24 cellular contexts compared by ENCODE assay signal in genomic region chr7:145020454-145020853, GRCh38.
"Had no signal": no experiment of that assay in that cellular context is flagged by ENCODE, and none has a peak within 500 bp of the region (broad histone marks: within the 10 kb centered on the region; RNA-seq: fewer than 3 reads in every experiment).

No MANE protein-coding gene starts in this region.

- ATAC-seq: stimulated activated effector memory CD8-positive, alpha-beta T cell treated with anti-CD3 and anti-CD28 coated beads, Interleukin-12 subunit alpha, Interleukin-12 subunit beta, amount 100 ng/mL, for 72 hours; stimulated activated memory B cell treated with anti-CD40 and anti-IgM and Interleukin-4, amounts not matched to agents 10 μg/mL and 1 μg/mL and 100 μg/mL, for 72 hours; stimulated activated naive B cell treated with anti-CD40 and anti-IgM and Interleukin-4, amounts not matched to agents 10 μg/mL and 1 μg/mL and 100 μg/mL, for 72 hours; stimulated activated naive CD8-positive, alpha-beta T cell treated with anti-CD3 and anti-CD28 coated beads, Interleukin-15, amount 100 ng/mL, for 72 hours; stimulated activated naive CD8-positive, alpha-beta T cell treated with anti-CD3 and anti-CD28 coated beads, Interleukin-15, Interleukin-2, amounts not matched to agents 100 U/mL and 50 U/mL, for 24 hours; upper lobe of right lung had no signal

- H3K27ac Mint-ChIP-seq: stimulated activated effector memory CD8-positive, alpha-beta T cell treated with anti-CD3 and anti-CD28 coated beads, Interleukin-12 subunit alpha, Interleukin-12 subunit beta, amount 100 ng/mL, for 72 hours; stimulated activated memory B cell treated with anti-CD40 and anti-IgM and Interleukin-4, amounts not matched to agents 10 μg/mL and 1 μg/mL and 100 μg/mL, for 72 hours; stimulated activated naive B cell treated with anti-CD40 and anti-IgM and Interleukin-4, amounts not matched to agents 10 μg/mL and 1 μg/mL and 100 μg/mL, for 72 hours; stimulated activated naive CD8-positive, alpha-beta T cell treated with anti-CD3 and anti-CD28 coated beads, Interleukin-15, amount 100 ng/mL, for 72 hours; stimulated activated naive CD8-positive, alpha-beta T cell treated with anti-CD3 and anti-CD28 coated beads, Interleukin-15, Interleukin-2, amounts not matched to agents 100 ng/mL and 50 ng/mL, for 24 hours; type B pancreatic cell had no signal

- H3K27me3 Mint-ChIP-seq: stimulated activated naive CD8-positive, alpha-beta T cell treated with anti-CD3 and anti-CD28 coated beads, Interleukin-15, amount 100 ng/mL, for 72 hours; stimulated activated naive CD8-positive, alpha-beta T cell treated with anti-CD3 and anti-CD28 coated beads, Interleukin-15, Interleukin-2, amounts not matched to agents 100 ng/mL and 50 ng/mL, for 24 hours; type B pancreatic cell had no signal

- H3K4me1 Mint-ChIP-seq: stimulated activated effector memory CD8-positive, alpha-beta T cell treated with anti-CD3 and anti-CD28 coated beads, Interleukin-12 subunit alpha, Interleukin-12 subunit beta, amount 100 ng/mL, for 72 hours; stimulated activated memory B cell treated with anti-CD40 and anti-IgM and Interleukin-4, amounts not matched to agents 10 μg/mL and 1 μg/mL and 100 μg/mL, for 72 hours; stimulated activated naive B cell treated with anti-CD40 and anti-IgM and Interleukin-4, amounts not matched to agents 10 μg/mL and 1 μg/mL and 100 μg/mL, for 72 hours; stimulated activated naive CD8-positive, alpha-beta T cell treated with anti-CD3 and anti-CD28 coated beads, Interleukin-15, amount 100 ng/mL, for 72 hours had no signal

- DNase-seq: stimulated activated CD4-positive, alpha-beta T cell treated with anti-CD3 and anti-CD28 coated beads, Interleukin-2, amount 100 ng/mL, for 48 hours; stimulated activated CD4-positive, alpha-beta T cell treated with anti-CD3 and anti-CD28 coated beads, Interleukin-4, amount 100 ng/mL, for 1 hour; stimulated activated CD4-positive, alpha-beta T cell treated with anti-CD3 and anti-CD28 coated beads, Interleukin-4, amount 100 ng/mL, for 24 hours; stimulated activated CD4-positive, alpha-beta T cell treated with anti-CD3 and anti-CD28 coated beads, Interleukin-4, amount 100 ng/mL, for 4 hours; stimulated activated CD8-positive, alpha-beta memory T cell treated with anti-CD3 and anti-CD28 coated beads, Interleukin-4, amount 100 ng/mL, for 48 hours; stimulated activated naive B cell treated with anti-CD40 and anti-IgM and Interleukin-4, amounts not matched to agents 10 μg/mL and 1 μg/mL and 100 μg/mL, for 72 hours; stimulated activated naive CD4-positive, alpha-beta T cell; stimulated activated naive CD4-positive, alpha-beta T cell treated with Interleukin-2 at 50 U/mL for 16 hours; stimulated activated naive CD8-positive, alpha-beta T cell treated with anti-CD3 and anti-CD28 coated beads, Interleukin-15, amount 100 ng/mL, for 72 hours; stimulated activated naive CD8-positive, alpha-beta T cell treated with anti-CD3 and anti-CD28 coated beads, Interleukin-15, Interleukin-2, amounts not matched to agents 100 U/mL and 50 U/mL, for 24 hours; stomach; substantia nigra; testis; thyroid gland; tibial artery; transverse colon; trophoblast cell; upper lobe of left lung; upper lobe of right lung; uterus had no signal

- H3K4me3 Mint-ChIP-seq: stimulated activated effector memory CD8-positive, alpha-beta T cell treated with anti-CD3 and anti-CD28 coated beads, Interleukin-12 subunit alpha, Interleukin-12 subunit beta, amount 100 ng/mL, for 72 hours; stimulated activated memory B cell treated with anti-CD40 and anti-IgM and Interleukin-4, amounts not matched to agents 10 μg/mL and 1 μg/mL and 100 μg/mL, for 72 hours; stimulated activated naive B cell treated with anti-CD40 and anti-IgM and Interleukin-4, amounts not matched to agents 10 μg/mL and 1 μg/mL and 100 μg/mL, for 72 hours; stimulated activated naive CD8-positive, alpha-beta T cell treated with anti-CD3 and anti-CD28 coated beads, Interleukin-15, amount 100 ng/mL, for 72 hours; stimulated activated naive CD8-positive, alpha-beta T cell treated with anti-CD3 and anti-CD28 coated beads, Interleukin-15, Interleukin-2, amounts not matched to agents 100 ng/mL and 50 ng/mL, for 24 hours; type B pancreatic cell had no signal

- H3K36me3 Mint-ChIP-seq: stimulated activated effector memory CD8-positive, alpha-beta T cell treated with anti-CD3 and anti-CD28 coated beads, Interleukin-12 subunit alpha, Interleukin-12 subunit beta, amount 100 ng/mL, for 72 hours; stimulated activated memory B cell treated with anti-CD40 and anti-IgM and Interleukin-4, amounts not matched to agents 10 μg/mL and 1 μg/mL and 100 μg/mL, for 72 hours; stimulated activated naive B cell treated with anti-CD40 and anti-IgM and Interleukin-4, amounts not matched to agents 10 μg/mL and 1 μg/mL and 100 μg/mL, for 72 hours; type B pancreatic cell had no signal

- H3K9me3 Mint-ChIP-seq: stimulated activated effector memory CD8-positive, alpha-beta T cell treated with anti-CD3 and anti-CD28 coated beads, Interleukin-12 subunit alpha, Interleukin-12 subunit beta, amount 100 ng/mL, for 72 hours; stimulated activated memory B cell treated with anti-CD40 and anti-IgM and Interleukin-4, amounts not matched to agents 10 μg/mL and 1 μg/mL and 100 μg/mL, for 72 hours; stimulated activated naive B cell treated with anti-CD40 and anti-IgM and Interleukin-4, amounts not matched to agents 10 μg/mL and 1 μg/mL and 100 μg/mL, for 72 hours; stimulated activated naive CD8-positive, alpha-beta T cell treated with anti-CD3 and anti-CD28 coated beads, Interleukin-15, amount 100 ng/mL, for 72 hours; stimulated activated naive CD8-positive, alpha-beta T cell treated with anti-CD3 and anti-CD28 coated beads, Interleukin-15, Interleukin-2, amounts not matched to agents 100 ng/mL and 50 ng/mL, for 24 hours; type B pancreatic cell had no signal
